In genomic region chr12:95073698-95074520, GRCh38 we compare ENCODE assay signal across 1 cellular context.
A peak's percentile ranks its signal among the peaks of the same experiment; 100 is the strongest.
TF ChIP-seq lines count a peak whose summit lies in the region.

No MANE protein-coding gene starts in this region.

TF ChIP-seq in K562, 482 proteins besides CTCF, POLR2A, EP300 and RAD21 (continued from another document):
- TF ChIP-seq DEAF1 (CRISPR knock-in tag; IDR thresholded peaks at IDR 0.05) (peak; percentile 6; the same call in 1 of the 2 replicates), ATF1 (CRISPR knock-in tag; IDR thresholded peaks at IDR 0.05) (no peak), ATF1 (tag; IDR thresholded peaks at IDR 0.05) (peak; percentile 80), SOX6 (IDR thresholded peaks at IDR 0.05) (0 out of 2 replicates have a peak, but pooled peaks have one; percentile 24), CREB3L1 (IDR thresholded peaks at IDR 0.05; ENCODE audit: borderline replicate concordance, low read depth) (0 out of 2 replicates have a peak, but pooled peaks have one; percentile 34), MGA (IDR thresholded peaks at IDR 0.05) (peak; percentile 66; the same call in 1 of the 2 replicates), ZNF584 (CRISPR knock-in tag; IDR thresholded peaks at IDR 0.05; ENCODE audit: low read depth) (no peak), DIDO1 (tag; IDR thresholded peaks at IDR 0.05; ENCODE audit: low read depth) (0 out of 2 replicates have a peak, but pooled peaks have one; percentile 9), L3MBTL2 (IDR thresholded peaks at IDR 0.05) (peak; percentile 86), FOXP1 (CRISPR knock-in tag; IDR thresholded peaks at IDR 0.05) (no peak; the same call in 1 of the 2 replicates), EWSR1 (IDR thresholded peaks at IDR 0.05; ENCODE audit: borderline replicate concordance, low read depth, partially characterized antibody) (no peak), PCBP2 (IDR thresholded peaks at IDR 0.05; ENCODE audit: low read depth, low read length, poor library complexity, severe bottlenecking) (no peak), BCOR (IDR thresholded peaks at IDR 0.05) (no peak; the same call in 1 of the 2 replicates)
